ENCODE assay signal across 13 cellular contexts in the genomic region with DNA sequence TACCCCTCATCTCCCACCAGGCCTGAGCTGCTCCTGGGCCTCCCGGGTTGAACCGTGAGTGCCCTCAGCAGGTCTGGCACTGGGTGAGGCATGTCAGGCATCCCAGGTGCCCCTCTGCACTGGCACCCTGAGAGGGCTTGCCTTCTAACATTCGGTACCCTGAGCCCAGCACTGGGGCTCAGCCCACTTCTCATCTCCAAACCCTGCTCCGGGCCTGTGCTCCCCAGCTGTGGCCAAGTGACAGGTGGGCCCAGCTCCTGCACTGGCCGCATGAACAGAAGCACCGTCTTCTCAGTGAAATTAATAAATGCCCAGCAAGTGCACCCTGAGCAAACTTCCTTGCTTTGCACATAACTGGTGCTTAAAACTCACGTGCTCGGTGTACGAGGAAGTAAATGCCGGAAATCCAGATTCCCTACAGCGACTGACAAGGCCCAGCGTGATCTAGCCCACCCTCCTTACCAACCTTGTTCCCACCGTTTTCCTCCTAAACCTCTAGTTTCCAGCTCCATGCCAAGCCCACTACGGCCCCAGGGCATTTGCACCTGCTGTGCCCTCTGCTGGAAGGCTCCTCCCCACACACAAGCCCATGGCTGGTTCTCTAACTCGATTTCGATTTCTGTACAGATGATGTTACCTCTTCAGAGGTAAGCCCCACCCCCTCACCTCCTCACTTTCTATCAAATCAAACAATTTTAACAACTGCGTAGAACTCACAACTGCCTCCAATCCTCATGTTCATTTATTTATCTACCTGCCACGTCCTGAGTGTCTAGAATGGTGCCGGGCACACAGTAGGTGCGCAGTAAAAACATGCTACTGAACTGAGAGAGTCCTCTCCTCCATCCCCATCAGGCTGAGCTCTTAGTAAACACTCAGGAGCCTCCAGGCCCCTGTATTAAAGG.
DNase-seq lines count a peak whose midpoint lies in the region; ATAC-seq and TF ChIP-seq lines count a peak whose summit lies in the region.
"Had no signal": no experiment of that assay in that cellular context is flagged by ENCODE, and none has a peak within 500 bp of the region (broad histone marks: within the 10 kb centered on the region; RNA-seq: fewer than 3 reads in every experiment).

No MANE protein-coding gene starts in this region.

- peaks cover 24% of the 10 kb centered on the region for H3K36me3 Mint-ChIP-seq in Caco-2 (ENCODE audit: insufficient read depth, unreplicated experiment)
- H3K36me3 Mint-ChIP-seq: CD4-positive, CD25-positive, alpha-beta regulatory T cell had no signal

- no peaks in the 10 kb centered on the region for H3K27me3 ChIP-seq in Caco-2 (replicated peaks; ENCODE audit: control insufficient read depth, insufficient read depth, low read length)
- no peaks in the 10 kb centered on the region for H3K27me3 ChIP-seq in SJSA1 (replicated peaks)
- H3K27me3 ChIP-seq in right cardiac atrium (ENCODE audit: control insufficient read depth, insufficient read depth): no peaks in the 10 kb centered on the region
- H3K27me3 ChIP-seq in sigmoid colon: no peaks in the 10 kb centered on the region
- no peaks in the 10 kb centered on the region for H3K27me3 ChIP-seq in MM.1S (replicated peaks; ENCODE audit: insufficient read depth, low read length)
- H3K27me3 ChIP-seq: testis had no signal

- H3K4me3 Mint-ChIP-seq in Caco-2 (ENCODE audit: unreplicated experiment): peak overlapping the region; percentile 35
- H3K4me3 Mint-ChIP-seq: CD4-positive, CD25-positive, alpha-beta regulatory T cell had no signal

- H3K4me2 ChIP-seq in MM.1S (ENCODE audit: low read depth, low read length): no peak overlapping the region

- H3K27ac ChIP-seq in SJSA1 (peak overlapping the region; percentile 74), right cardiac atrium (ENCODE audit: low read length) (peak overlapping the region; percentile 49), sigmoid colon (peak overlapping the region; percentile 87 to 93 (median 88)), MM.1S (ENCODE audit: low read length) (no peak overlapping the region)

- no peak overlapping the region for H3K9ac ChIP-seq in MM.1S (ENCODE audit: low read length)

- CTCF ChIA-PET in Caco-2 (lab: Charles Lee): interaction anchor here (0.5 to 1.7 kb wide), 8 partner anchors 12 to 287 kb away, joined by 3 to 4 read pairs (median 3); a partner anchor contains a TSS

- DNase-seq in Caco-2 (no peak), SJSA1 (ENCODE audit: low read depth in 1 of 2, low spot score in 2 of 2) (no peak), right cardiac atrium (no peak), sigmoid colon (no peak), dedifferentiated amniotic fluid mesenchymal stem cell (ENCODE audit: extremely low spot score) (no peak), MM.1S (no peak)
- DNase-seq: CD4-positive, CD25-positive, alpha-beta regulatory T cell; NCI-H1436 treated with DMSO at 0.1 percent for 48 hours; stimulated activated CD4-positive, alpha-beta T cell treated with anti-CD3 and anti-CD28 coated beads, Interleukin-4, amount 100 ng/mL, for 24 hours; testis had no signal

- H3K9me3 ChIP-seq in Caco-2 (no peaks in the 10 kb centered on the region), SJSA1 (replicated peaks) (no peaks in the 10 kb centered on the region; the same call in 1 of the 2 replicates), right cardiac atrium (ENCODE audit: control insufficient read depth, low read length) (no peaks in the 10 kb centered on the region), sigmoid colon (no peaks in the 10 kb centered on the region), MM.1S (replicated peaks; ENCODE audit: insufficient read depth, low read length) (no peaks in the 10 kb centered on the region)
- H3K9me3 ChIP-seq: testis had no signal

- H3K4me3 ChIP-seq in Caco-2 (ENCODE audit: low read depth, low read length) (no peak overlapping the region), SJSA1 (no peak overlapping the region), right cardiac atrium (ENCODE audit: low read length) (no peak overlapping the region), sigmoid colon (no peak overlapping the region), MM.1S (ENCODE audit: low read length) (no peak overlapping the region)
- H3K4me3 ChIP-seq: testis had no signal

- TF ChIP-seq POLR2A in sigmoid colon (IDR thresholded peaks at IDR 0.05): no peak

- TF ChIP-seq CTCF in Caco-2 (IDR thresholded peaks at IDR 0.05; ENCODE audit: insufficient read depth in 1 of 2, low read depth in 1 of 2, low read length in 1 of 2, severe bottlenecking in 1 of 2, unreplicated experiment in 1 of 2): no peak
- no peak for TF ChIP-seq CTCF in sigmoid colon (IDR thresholded peaks at IDR 0.05)
- TF ChIP-seq CTCF in MM.1S (IDR thresholded peaks at IDR 0.05; ENCODE audit: low read length): no peak

- no peak overlapping the region for H2AFZ ChIP-seq in MM.1S (ENCODE audit: low read length)

- no peaks in the 10 kb centered on the region for H4K20me1 ChIP-seq in MM.1S (ENCODE audit: insufficient read depth, low read length)

- 90% methylated on average over 20 of the region's 20 CpGs for WGBS in right cardiac atrium
- 79% methylated on average over 20 of the region's 20 CpGs for WGBS in sigmoid colon, 2 donors

- ATAC-seq in right cardiac atrium (no peak), HG02759 (IDR thresholded peaks at IDR 0.05; ENCODE audit: unreplicated experiment) (no peak), GM18861 (IDR thresholded peaks at IDR 0.05; ENCODE audit: unreplicated experiment) (no peak)
- ATAC-seq: activated T-helper 17 cell treated with anti-CD3 and anti-CD28 coated beads, Interleukin-2, amount 50 U/mL, for 72 hours had no signal

- H3K36me3 ChIP-seq in Caco-2 (ENCODE audit: control insufficient read depth, insufficient read depth, low read length): no peaks in the 10 kb centered on the region
- no peaks in the 10 kb centered on the region for H3K36me3 ChIP-seq in SJSA1
- no peaks in the 10 kb centered on the region for H3K36me3 ChIP-seq in sigmoid colon
- H3K36me3 ChIP-seq in MM.1S (replicated peaks; ENCODE audit: insufficient read depth, low read length): no peaks in the 10 kb centered on the region

- peaks cover 62% of the 10 kb centered on the region for H3K4me1 ChIP-seq in Caco-2
- peaks cover 97% of the 10 kb centered on the region for H3K4me1 ChIP-seq in SJSA1 (replicated peaks)
- peaks cover 23% of the 10 kb centered on the region for H3K4me1 ChIP-seq in right cardiac atrium (ENCODE audit: control insufficient read depth, insufficient read depth, low read length)
- H3K4me1 ChIP-seq in sigmoid colon: peaks cover 0 to 90% (median 67%) of the 10 kb centered on the region in 4 donors
- H3K4me1 ChIP-seq in MM.1S (ENCODE audit: low read length): no peaks in the 10 kb centered on the region

- POLR2A ChIA-PET in Caco-2 (lab: Charles Lee): interaction anchor here (0.6 kb wide), 2 partner anchors 50 to 105 kb away, joined by 3 to 5 read pairs; no protein-coding TSS in a partner anchor

- peak overlapping the region; percentile 97 for H3K27ac Mint-ChIP-seq in Caco-2 (ENCODE audit: unreplicated experiment)
- H3K27ac Mint-ChIP-seq: activated T-helper 17 cell treated with anti-CD3 and anti-CD28 coated beads, Interleukin-2, amount 50 U/mL, for 72 hours had no signal

- no peaks in the 10 kb centered on the region for H3K27me3 Mint-ChIP-seq in Caco-2 (ENCODE audit: insufficient read depth, unreplicated experiment)

- H3K9me2 ChIP-seq in MM.1S (replicated peaks; ENCODE audit: insufficient read depth, low read length): no peaks in the 10 kb centered on the region

- BruUV-seq in Caco-2 (replicated peaks; lab: Mats Ljungman, UMichigan): TSS peak; percentile 89

- no peaks in the 10 kb centered on the region for H3F3A ChIP-seq in MM.1S (ENCODE audit: insufficient read depth, low read length)

- intact Hi-C loops in Caco-2 (cut with micrococcal nuclease; ENCODE audit: unreplicated experiment): loop anchor here (1.0 to 5.0 kb wide), 5 partner anchors 18 to 85 kb away; no protein-coding TSS in a partner anchor
- intact Hi-C loops in right cardiac atrium (cut with DNase I): loop anchor here in 1 of 4 donors (10.0 kb wide), 1 partner anchor 118 kb away; a partner anchor contains a TSS
- intact Hi-C loops in sigmoid colon (cut with DNase I): loop anchor here (5.0 kb wide), 1 partner anchor 65 kb away; no protein-coding TSS in a partner anchor

- H3K4me1 Mint-ChIP-seq in Caco-2 (ENCODE audit: low read depth, unreplicated experiment): peaks cover 64% of the 10 kb centered on the region

- H3K9me3 Mint-ChIP-seq in Caco-2 (ENCODE audit: unreplicated experiment): no peaks in the 10 kb centered on the region
- H3K9me3 Mint-ChIP-seq: activated T-helper 17 cell treated with anti-CD3 and anti-CD28 coated beads, Interleukin-2, amount 50 U/mL, for 72 hours; CD4-positive, CD25-positive, alpha-beta regulatory T cell had no signal

- no peaks in the 10 kb centered on the region for H3K79me2 ChIP-seq in MM.1S (ENCODE audit: low read length)

- TF ChIP-seq EP300 in sigmoid colon (IDR thresholded peaks at IDR 0.05): no peak
